Comparison of ENCODE assay signal across 17 cellular contexts in the genomic region with DNA sequence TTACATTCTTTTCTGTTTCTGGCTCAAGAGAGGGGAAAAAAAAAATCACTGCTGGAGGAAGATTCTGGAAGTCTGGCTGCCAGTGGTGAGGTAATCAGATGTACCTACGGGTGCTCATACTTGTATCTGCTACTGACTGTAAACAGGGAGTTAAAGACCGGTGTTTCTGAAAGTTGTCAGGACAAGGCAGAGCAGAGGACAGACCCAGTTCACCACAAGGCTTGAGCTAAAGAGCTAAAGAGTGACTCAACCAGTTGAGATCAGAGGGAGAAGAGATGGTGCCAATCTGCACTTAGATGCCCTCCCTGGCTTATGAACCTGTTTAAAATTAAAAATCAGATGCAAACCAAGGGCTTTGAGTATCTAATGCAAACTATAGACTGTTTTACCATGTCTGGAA. TPM values are rescaled to one million over a fixed set of nuclear protein-coding genes. Genes with fewer than 3 reads are reported as not detected.
DNase-seq lines count a peak whose midpoint lies in the region; ATAC-seq, FAIRE-seq and TF ChIP-seq lines count a peak whose summit lies in the region.
"Had no signal": no experiment of that assay in that cellular context is flagged by ENCODE, and none has a peak within 500 bp of the region (broad histone marks: within the 10 kb centered on the region; RNA-seq: fewer than 3 reads in every experiment).

No MANE protein-coding gene starts in this region.

- no peak for DNase-seq in activated CD4-positive, alpha-beta T cell treated with anti-CD3 and anti-CD28 coated beads, Interleukin-2, amount 10 ng/mL, durations not matched to agents 7 days and 5 days
- no peak for DNase-seq in activated CD4-positive, alpha-beta T cell treated with anti-CD3 and anti-CD28 coated beads, Interleukin-2, amount 10 ng/mL, durations not matched to agents 24 days and 14 days
- DNase-seq in endodermal cell, result no peak
- peak; percentile 1 for DNase-seq in HepG2 (ENCODE audit: low spot score)
- no peak for DNase-seq in NCI-H2227 (lab: John Stamatoyannopoulos, UW; ENCODE audit: unreplicated experiment)
- no peak for DNase-seq in NCI-H1105 (lab: John Stamatoyannopoulos, UW)
- DNase-seq: Calu3; CD4-positive, alpha-beta memory T cell; DMS79 treated with DMSO at 0.1 percent for 48 hours; GF-D8 had no signal

- no TSS peak for BruUV-seq in HepG2 (replicated peaks; lab: Mats Ljungman, UMichigan)

- H3K9ac ChIP-seq in endodermal cell (ENCODE audit: extremely low read depth, low read length, poor library complexity, severe bottlenecking) (no peak overlapping the region), HepG2 (ENCODE audit: insufficient read depth, low read depth, low read length) (no peak overlapping the region)
- H3K9ac ChIP-seq: BLaER1 had no signal

- no peaks in the 10 kb centered on the region for H3K9me3 Mint-ChIP-seq in activated CD4-positive, alpha-beta T cell treated with anti-CD3 and anti-CD28 coated beads, Interleukin-2, amount 10 ng/mL, durations not matched to agents 7 days and 5 days
- H3K9me3 Mint-ChIP-seq in activated CD4-positive, alpha-beta T cell treated with anti-CD3 and anti-CD28 coated beads, Interleukin-2, amount 10 ng/mL, durations not matched to agents 24 days and 14 days, result no peaks in the 10 kb centered on the region
- H3K9me3 Mint-ChIP-seq in endodermal cell, result peaks cover 2% of the 10 kb centered on the region
- H3K9me3 Mint-ChIP-seq: CD4-positive, alpha-beta memory T cell had no signal

- no peaks in the 10 kb centered on the region for H3K4me1 Mint-ChIP-seq in activated CD4-positive, alpha-beta T cell treated with anti-CD3 and anti-CD28 coated beads, Interleukin-2, amount 10 ng/mL, durations not matched to agents 7 days and 5 days
- H3K4me1 Mint-ChIP-seq in activated CD4-positive, alpha-beta T cell treated with anti-CD3 and anti-CD28 coated beads, Interleukin-2, amount 10 ng/mL, durations not matched to agents 24 days and 14 days, result no peaks in the 10 kb centered on the region
- H3K4me1 Mint-ChIP-seq in endodermal cell, result peaks cover 20% of the 10 kb centered on the region
- H3K4me1 Mint-ChIP-seq: CD4-positive, alpha-beta memory T cell had no signal

- peaks cover 10% of the 10 kb centered on the region for H3K4me1 ChIP-seq in endodermal cell (ENCODE audit: control insufficient read depth, insufficient read depth, low read length)
- H3K4me1 ChIP-seq in HepG2 (ENCODE audit: insufficient read depth, low read length), result peaks cover 14% of the 10 kb centered on the region
- H3K4me1 ChIP-seq: A549 had no signal

- H4K20me1 ChIP-seq in HepG2 (ENCODE audit: insufficient read depth, low read length), result no peaks in the 10 kb centered on the region
- H4K20me1 ChIP-seq: BLaER1 had no signal

- no peak overlapping the region for H2AFZ ChIP-seq in HepG2 (ENCODE audit: low read length)

- no peaks in the 10 kb centered on the region for H3K27me3 Mint-ChIP-seq in activated CD4-positive, alpha-beta T cell treated with anti-CD3 and anti-CD28 coated beads, Interleukin-2, amount 10 ng/mL, durations not matched to agents 7 days and 5 days
- H3K27me3 Mint-ChIP-seq in activated CD4-positive, alpha-beta T cell treated with anti-CD3 and anti-CD28 coated beads, Interleukin-2, amount 10 ng/mL, durations not matched to agents 24 days and 14 days, result no peaks in the 10 kb centered on the region
- no peaks in the 10 kb centered on the region for H3K27me3 Mint-ChIP-seq in endodermal cell (ENCODE audit: insufficient read depth)
- H3K27me3 Mint-ChIP-seq: CD4-positive, alpha-beta memory T cell had no signal

- ATAC-seq in HepG2, result peak; percentile 54
- no peak for ATAC-seq in GM18520 (IDR thresholded peaks at IDR 0.05; ENCODE audit: unreplicated experiment)
- ATAC-seq: A549, HCT116 had no signal

- H3K4me2 ChIP-seq in HepG2 (ENCODE audit: low read depth, low read length), result no peak overlapping the region
- H3K4me2 ChIP-seq: A549, BLaER1 had no signal

- CTCF ChIA-PET in activated CD4-positive, alpha-beta T cell treated with anti-CD3 and anti-CD28 coated beads, Interleukin-2, amount 10 ng/mL, durations not matched to agents 7 days and 5 days (lab: Charles Lee), result interaction anchor here (0.8 kb wide), 1 partner anchor 92 kb away, joined by 4 read pairs; no protein-coding TSS in a partner anchor
- CTCF ChIA-PET in HepG2 (lab: Yijun Ruan, JAX; ENCODE audit: low intra/inter-chr PET ratio, low total read pairs), result no interaction called here

- no peak overlapping the region for H3K4me3 ChIP-seq in endodermal cell (ENCODE audit: low read length)
- H3K4me3 ChIP-seq in HepG2 (replicated peaks in 1 of 3; ENCODE audit: insufficient read depth in 1 of 3, low read depth in 2 of 3, low read length in 3 of 3), result no peak overlapping the region
- H3K4me3 ChIP-seq: A549, BLaER1 had no signal

- H3K4me3 Mint-ChIP-seq in activated CD4-positive, alpha-beta T cell treated with anti-CD3 and anti-CD28 coated beads, Interleukin-2, amount 10 ng/mL, durations not matched to agents 7 days and 5 days, result no peak overlapping the region
- H3K4me3 Mint-ChIP-seq in activated CD4-positive, alpha-beta T cell treated with anti-CD3 and anti-CD28 coated beads, Interleukin-2, amount 10 ng/mL, durations not matched to agents 24 days and 14 days, result no peak overlapping the region
- no peak overlapping the region for H3K4me3 Mint-ChIP-seq in endodermal cell
- H3K4me3 Mint-ChIP-seq: CD14-positive monocyte; CD4-positive, alpha-beta memory T cell had no signal

- in situ Hi-C loops in HepG2 (cut with HindIII; ENCODE audit: extremely low pct_ligation_motif_present, low pct_unique_long_range_greater_than_20kb), result no loop called here

- POLR2A ChIA-PET in activated CD4-positive, alpha-beta T cell treated with anti-CD3 and anti-CD28 coated beads, Interleukin-2, amount 10 ng/mL, durations not matched to agents 7 days and 5 days (lab: Charles Lee), result no interaction called here
- POLR2A ChIA-PET in HepG2 (lab: Yijun Ruan, JAX), result no interaction called here

- no peak for TF ChIP-seq RAD21 in HepG2 (CRISPR knock-in tag; IDR thresholded peaks at IDR 0.05)

- TF ChIP-seq EP300 in HepG2 (IDR thresholded peaks at IDR 0.05; ENCODE audit: low read depth in 2 of 2, low read length in 2 of 2) (no peak), HepG2 (CRISPR knock-in tag; IDR thresholded peaks at IDR 0.05; ENCODE audit: borderline replicate concordance) (no peak)

- peaks cover 12% of the 10 kb centered on the region for H3K36me3 Mint-ChIP-seq in activated CD4-positive, alpha-beta T cell treated with anti-CD3 and anti-CD28 coated beads, Interleukin-2, amount 10 ng/mL, durations not matched to agents 7 days and 5 days (ENCODE audit: low read depth)
- H3K36me3 Mint-ChIP-seq in activated CD4-positive, alpha-beta T cell treated with anti-CD3 and anti-CD28 coated beads, Interleukin-2, amount 10 ng/mL, durations not matched to agents 24 days and 14 days (ENCODE audit: low read depth), result peaks cover 8% of the 10 kb centered on the region
- peaks cover 28% of the 10 kb centered on the region for H3K36me3 Mint-ChIP-seq in endodermal cell (ENCODE audit: low read depth)

- intact Hi-C loops in activated CD4-positive, alpha-beta T cell treated with anti-CD3 and anti-CD28 coated beads, Interleukin-2, amount 10 ng/mL, durations not matched to agents 24 days and 14 days (cut with micrococcal nuclease), result no loop called here
- intact Hi-C loops in HepG2 (cut with micrococcal nuclease; ENCODE audit: unreplicated experiment), result no loop called here

- no peak for TF ChIP-seq CTCF in endodermal cell (conservative IDR thresholded peaks at IDR 0.05)
- TF ChIP-seq CTCF in HepG2 (CRISPR knock-in tag; IDR thresholded peaks at IDR 0.05), result no peak

- WGBS in endodermal cell (ENCODE audit: insufficient coverage in 1 of 2, insufficient read length in 1 of 2), 2 experiments, result 80 to 93% methylated on average over 2 of the region's 2 CpGs
- 92% methylated on average over 2 of the region's 2 CpGs for WGBS in HepG2 (ENCODE audit: low lambda C conversion rate)

- FAIRE-seq in HepG2 (lab: Jason Lieb, UNC), result no peak
- FAIRE-seq: A549, GM19239 had no signal

- no peak overlapping the region for H3K27ac ChIP-seq in endodermal cell (ENCODE audit: low read depth, low read length)
- H3K27ac ChIP-seq in HepG2 (ENCODE audit: extremely low read length, insufficient read depth, low read length), result no peak overlapping the region
- H3K27ac ChIP-seq: 22Rv1, A549, BLaER1 had no signal

- H3K36me3 ChIP-seq in endodermal cell (ENCODE audit: control insufficient read depth, insufficient read depth, low read length) (peaks cover 30% of the 10 kb centered on the region), HepG2 (replicated peaks in 1 of 2; ENCODE audit: control insufficient read depth in 1 of 2, insufficient read depth in 2 of 2, low read length in 2 of 2) (0 out of 5 replicates have a peak, but pooled peaks cover 0 to 1% of the 10 kb centered on the region in 2 experiments)
- H3K36me3 ChIP-seq: BLaER1 had no signal

- TF ChIP-seq POLR2A in HepG2 (IDR thresholded peaks at IDR 0.05; ENCODE audit: insufficient read depth in 1 of 2, low read depth in 2 of 2, low read length in 2 of 2), result no peak

- H3K9me3 ChIP-seq in endodermal cell (ENCODE audit: control insufficient read depth, low read length) (no peaks in the 10 kb centered on the region), HepG2 (ENCODE audit: low read length) (no peaks in the 10 kb centered on the region)
- H3K9me3 ChIP-seq: A549, BLaER1 had no signal

- H3K79me2 ChIP-seq in HepG2 (ENCODE audit: insufficient read depth, low read length), result no peaks in the 10 kb centered on the region

- H3K27ac Mint-ChIP-seq in activated CD4-positive, alpha-beta T cell treated with anti-CD3 and anti-CD28 coated beads, Interleukin-2, amount 10 ng/mL, durations not matched to agents 7 days and 5 days, result peak overlapping the region; percentile 25
- H3K27ac Mint-ChIP-seq in activated CD4-positive, alpha-beta T cell treated with anti-CD3 and anti-CD28 coated beads, Interleukin-2, amount 10 ng/mL, durations not matched to agents 24 days and 14 days, result no peak overlapping the region
- peak overlapping the region; percentile 70 for H3K27ac Mint-ChIP-seq in endodermal cell
- H3K27ac Mint-ChIP-seq: CD14-positive monocyte had no signal

- no peaks in the 10 kb centered on the region for H3K27me3 ChIP-seq in endodermal cell (ENCODE audit: control insufficient read depth, insufficient read depth, low read length, poor library complexity, severe bottlenecking)
- H3K27me3 ChIP-seq in HepG2 (ENCODE audit: control insufficient read depth in 1 of 2, insufficient read depth in 2 of 2, low read length in 2 of 2), result no peaks in the 10 kb centered on the region
- H3K27me3 ChIP-seq: BLaER1 had no signal

RNA-seq across cellular contexts. Expression of gene CEP162, which starts 55.4 kb away (rescaled TPM):
- 10 to 100 TPM; 10.6 to 11.5 TPM for total RNA-seq in activated CD4-positive, alpha-beta T cell treated with anti-CD3 and anti-CD28 coated beads, Interleukin-2, amount 10 ng/mL, durations not matched to agents 7 days and 5 days
- total RNA-seq in activated CD4-positive, alpha-beta T cell treated with anti-CD3 and anti-CD28 coated beads, Interleukin-2, amount 10 ng/mL, durations not matched to agents 24 days and 14 days, result 3.5 and 4.0 TPM in 2 replicates
- 10 to 100 TPM; 29.7 to 39.2 TPM for total RNA-seq in endodermal cell
- polyA plus RNA-seq in endodermal cell (2013, experiment 1 of 2), result 11.8 TPM
- polyA plus RNA-seq in endodermal cell (2013, experiment 2 of 2), result 13.9 TPM
- 7.9 and 10.0 TPM in 2 replicates for total RNA-seq in HepG2 (2016; rRNA removed; fragmentation: Illumina TruSeq; extraction: Trizol)
- 7.5 and 7.8 TPM in 2 replicates for total RNA-seq in HepG2 (2016; cell fraction: cytosol; rRNA removed; fragmentation: Illumina TruSeq; extraction: Trizol; ENCODE audit: low read depth)
- 6.8 and 9.9 TPM in 2 replicates for total RNA-seq in HepG2 (2016; cell fraction: insoluble cytoplasmic fraction; rRNA removed; fragmentation: Illumina TruSeq; extraction: Trizol)
- 4.7 and 6.3 TPM in 2 replicates for total RNA-seq in HepG2 (2016; cell fraction: membrane; rRNA removed; fragmentation: Illumina TruSeq; extraction: Trizol)
- total RNA-seq in HepG2 (2016; cell fraction: nucleus; rRNA removed; fragmentation: Illumina TruSeq; extraction: Trizol), result 18.6 and 20.8 TPM in 2 replicates
- 0.50 and 0.76 TPM in 2 replicates for polyA plus RNA-seq in HepG2 (2011; rRNA removed)
- 0.12 and 0.32 TPM in 2 replicates for polyA plus RNA-seq in HepG2 (2011; cell fraction: cytosol; rRNA removed)
- 1.1 and 1.6 TPM in 2 replicates for polyA plus RNA-seq in HepG2 (2011; cell fraction: nucleus; rRNA removed)
- 1.1 and 1.4 TPM in 2 replicates for polyA plus RNA-seq in HepG2 (2012)
- 0.15 and 0.70 TPM in 2 replicates for polyA plus RNA-seq in HepG2 (2016; cell fraction: cytosol; fragmentation: Illumina TruSeq; extraction: Trizol; ENCODE audit: low read depth)
- 6.7 and 7.9 TPM in 2 replicates for polyA plus RNA-seq in HepG2 (2016; cell fraction: insoluble cytoplasmic fraction; fragmentation: Illumina TruSeq; extraction: Trizol; ENCODE audit: low read depth)
- 1.1 and 1.2 TPM in 2 replicates for polyA plus RNA-seq in HepG2 (2016; cell fraction: membrane; fragmentation: Illumina TruSeq; extraction: Trizol; ENCODE audit: low read depth)
- 13.9 and 14.9 TPM in 2 replicates for polyA plus RNA-seq in HepG2 (2016; cell fraction: nucleus; fragmentation: Illumina TruSeq; extraction: Trizol; ENCODE audit: insufficient read depth, low read depth)
- 0.04 and 0.70 TPM in 2 replicates for polyA minus RNA-seq in HepG2 (2011; rRNA and poly(A)+ RNA removed; ENCODE audit: low replicate concordance)
- polyA minus RNA-seq in HepG2 (2011; cell fraction: cytosol; rRNA and poly(A)+ RNA removed), result 0.59 and 1.1 TPM in 2 replicates
- polyA minus RNA-seq in HepG2 (2011; cell fraction: nucleus; rRNA and poly(A)+ RNA removed), result 8.1 and 10.4 TPM in 2 replicates
